13 cellular contexts compared by ENCODE assay signal in the genomic region with DNA sequence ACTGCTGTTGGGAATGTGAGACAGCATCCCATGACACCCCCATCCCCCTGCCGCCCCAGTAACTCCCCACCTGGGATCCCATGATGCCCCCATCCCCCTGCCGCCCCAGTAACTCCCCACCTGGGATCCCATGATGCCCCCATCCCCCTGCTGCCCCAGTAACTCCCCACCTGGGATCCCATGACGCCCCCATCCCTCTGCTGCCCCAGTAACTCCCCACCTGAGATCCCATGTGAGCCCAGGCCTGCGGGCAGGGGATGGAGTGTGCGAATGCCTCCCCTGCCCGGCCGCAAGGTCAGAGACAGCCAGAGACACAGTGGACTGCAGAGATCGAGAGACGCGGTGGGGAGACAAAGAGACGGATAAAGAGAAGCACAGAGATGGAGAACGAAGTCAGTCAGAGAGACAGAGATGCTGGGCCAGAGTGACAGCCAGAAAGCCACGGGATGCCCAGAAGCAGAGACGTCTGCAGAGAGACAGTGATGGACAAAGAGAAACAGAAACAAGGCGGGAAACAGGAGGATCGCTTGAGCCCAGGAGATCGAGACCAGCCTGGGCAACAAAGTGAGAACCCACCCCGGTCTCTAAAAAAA. TPM values are rescaled to one million over a fixed set of nuclear protein-coding genes. Genes with fewer than 3 reads are reported as not detected.
DNase-seq lines count a peak whose midpoint lies in the region; ATAC-seq and TF ChIP-seq lines count a peak whose summit lies in the region.
"Had no signal": no experiment of that assay in that cellular context is flagged by ENCODE, and none has a peak within 500 bp of the region (broad histone marks: within the 10 kb centered on the region; RNA-seq: fewer than 3 reads in every experiment).

No MANE protein-coding gene starts in this region.

- H3K4me3 ChIP-seq in OCI-LY7 (ENCODE audit: low read depth, low read length, poor library complexity, severe bottlenecking) (peak overlapping the region; percentile 88), endodermal cell (ENCODE audit: low read length) (no peak overlapping the region)
- peak overlapping the region; percentile 74 for H3K4me3 ChIP-seq in effector memory CD4-positive, alpha-beta T cell (ENCODE audit: insufficient read depth, low read depth, low read length, poor library complexity, severe bottlenecking)

- POLR2A ChIA-PET in activated CD4-positive, alpha-beta T cell treated with anti-CD3 and anti-CD28 coated beads for 36 hours (lab: Charles Lee) = interaction anchor here (0.6 kb wide), 1 partner anchor 473 kb away, joined by 8 read pairs; no protein-coding TSS in a partner anchor
- POLR2A ChIA-PET in OCI-LY7 (lab: Charles Lee) = interaction anchor here (2.6 kb wide), 1 partner anchor 10 kb away, joined by 8 read pairs; no protein-coding TSS in a partner anchor

- DNase-seq in activated CD4-positive, alpha-beta T cell treated with anti-CD3 and anti-CD28 coated beads for 36 hours = peak; percentile 38
- DNase-seq in activated CD4-positive, alpha-beta T cell treated with anti-CD3 and anti-CD28 coated beads for 1 hour = no peak
- DNase-seq in OCI-LY7 (ENCODE audit: low spot score) = peak; percentile 37
- no peak for DNase-seq in effector memory CD4-positive, alpha-beta T cell
- peak in 1 of 2 donors; percentile 62 for DNase-seq in stimulated activated effector memory CD8-positive, alpha-beta T cell treated with anti-CD3 and anti-CD28 coated beads, Interleukin-12 subunit alpha, Interleukin-12 subunit beta, amount 100 ng/mL, for 72 hours (ENCODE audit: low spot score in 2 of 2)
- no peak for DNase-seq in COLO829 (ENCODE audit: low spot score)
- no peak for DNase-seq in endodermal cell
- DNase-seq: DMS53, foreskin keratinocyte, left ventricle myocardium superior, T-helper 9 cell had no signal

- H3K27me3 Mint-ChIP-seq in activated CD4-positive, alpha-beta T cell treated with anti-CD3 and anti-CD28 coated beads for 36 hours = no peaks in the 10 kb centered on the region
- H3K27me3 Mint-ChIP-seq in endodermal cell (ENCODE audit: insufficient read depth) = peaks cover 1% of the 10 kb centered on the region

- peaks cover 31% of the 10 kb centered on the region for H3K36me3 ChIP-seq in OCI-LY7 (ENCODE audit: insufficient read depth, low read length)
- H3K36me3 ChIP-seq in effector memory CD4-positive, alpha-beta T cell (ENCODE audit: control insufficient read depth, insufficient read depth, low read length) = peaks cover 20% of the 10 kb centered on the region
- H3K36me3 ChIP-seq in endodermal cell (ENCODE audit: control insufficient read depth, insufficient read depth, low read length) = no peaks in the 10 kb centered on the region

- no peak for TF ChIP-seq CTCF in OCI-LY7 (conservative IDR thresholded peaks at IDR 0.05; ENCODE audit: low read length)
- TF ChIP-seq CTCF in endodermal cell (conservative IDR thresholded peaks at IDR 0.05) = no peak

- H4K20me1 ChIP-seq in OCI-LY7 (ENCODE audit: insufficient read depth, low read length) = no peaks in the 10 kb centered on the region

- H3K4me1 Mint-ChIP-seq in activated CD4-positive, alpha-beta T cell treated with anti-CD3 and anti-CD28 coated beads for 36 hours = peaks cover 43% of the 10 kb centered on the region
- H3K4me1 Mint-ChIP-seq in stimulated activated effector memory CD8-positive, alpha-beta T cell treated with anti-CD3 and anti-CD28 coated beads, Interleukin-12 subunit alpha, Interleukin-12 subunit beta, amount 100 ng/mL, for 72 hours = peaks cover 62% of the 10 kb centered on the region
- no peaks in the 10 kb centered on the region for H3K4me1 Mint-ChIP-seq in endodermal cell

- H3K27ac ChIP-seq in OCI-LY7 (ENCODE audit: low read depth, low read length, poor library complexity, severe bottlenecking) (peak overlapping the region; percentile 95), endodermal cell (ENCODE audit: low read depth, low read length) (no peak overlapping the region)
- peak overlapping the region; percentile 90 for H3K27ac ChIP-seq in effector memory CD4-positive, alpha-beta T cell (ENCODE audit: insufficient read depth, low read length, poor library complexity, severe bottlenecking)
- H3K27ac ChIP-seq: 22Rv1, foreskin keratinocyte had no signal

- H3K79me2 ChIP-seq in OCI-LY7 (ENCODE audit: insufficient read depth, low read depth, low read length) = peaks cover 46% of the 10 kb centered on the region

- H3K9me3 ChIP-seq in OCI-LY7 (ENCODE audit: low read length) (no peaks in the 10 kb centered on the region), endodermal cell (ENCODE audit: control insufficient read depth, low read length) (no peaks in the 10 kb centered on the region)
- no peaks in the 10 kb centered on the region for H3K9me3 ChIP-seq in effector memory CD4-positive, alpha-beta T cell (ENCODE audit: control insufficient read depth, low read length)

- peak overlapping the region; percentile 93 for H3K4me2 ChIP-seq in OCI-LY7 (ENCODE audit: low read length)

- CTCF ChIA-PET in activated CD4-positive, alpha-beta T cell treated with anti-CD3 and anti-CD28 coated beads for 36 hours (lab: Charles Lee) = no interaction called here
- CTCF ChIA-PET in OCI-LY7 (lab: Charles Lee; ENCODE audit: unreplicated experiment) = no interaction called here

- no peaks in the 10 kb centered on the region for H3K27me3 ChIP-seq in effector memory CD4-positive, alpha-beta T cell (replicated peaks; ENCODE audit: control insufficient read depth, insufficient read depth, low read length, poor library complexity, severe bottlenecking)
- no peaks in the 10 kb centered on the region for H3K27me3 ChIP-seq in endodermal cell (ENCODE audit: control insufficient read depth, insufficient read depth, low read length, poor library complexity, severe bottlenecking)
- H3K27me3 ChIP-seq: foreskin keratinocyte had no signal

- H3K9me2 ChIP-seq in OCI-LY7 (ENCODE audit: insufficient read depth, low read length) = no peaks in the 10 kb centered on the region

- no TSS peak for BruUV-seq in OCI-LY7 (replicated peaks; lab: Mats Ljungman, UMichigan)

- intact Hi-C loops in activated CD4-positive, alpha-beta T cell treated with anti-CD3 and anti-CD28 coated beads for 36 hours (cut with DNase I, micrococcal nuclease) = loop anchor here (5.0 to 10.0 kb wide), 2 partner anchors 325 to 553 kb away; partner anchors contain the start of genes LRSAM1 (in 1 of the 2) and RPL12 (in 1 of the 2)
- intact Hi-C loops in OCI-LY7 (cut with micrococcal nuclease; ENCODE audit: unreplicated experiment) = loop anchor here (5.0 kb wide), 2 partner anchors 205 to 290 kb away; partner anchors contain the start of genes EEIG1, NAIF1 and SLC25A25

- H3K9ac ChIP-seq in endodermal cell (ENCODE audit: extremely low read depth, low read length, poor library complexity, severe bottlenecking) = no peak overlapping the region

- no peak for ATAC-seq in activated CD4-positive, alpha-beta T cell treated with anti-CD3 and anti-CD28 coated beads for 36 hours
- no peak for ATAC-seq in stimulated activated effector memory CD8-positive, alpha-beta T cell treated with anti-CD3 and anti-CD28 coated beads, Interleukin-12 subunit alpha, Interleukin-12 subunit beta, amount 100 ng/mL, for 72 hours
- ATAC-seq in HG03457 (IDR thresholded peaks at IDR 0.05; ENCODE audit: unreplicated experiment) = no peak
- ATAC-seq: foreskin keratinocyte had no signal

- peak overlapping the region; percentile 98 for H3K27ac Mint-ChIP-seq in activated CD4-positive, alpha-beta T cell treated with anti-CD3 and anti-CD28 coated beads for 36 hours
- peak overlapping the region; percentile 99 for H3K27ac Mint-ChIP-seq in stimulated activated effector memory CD8-positive, alpha-beta T cell treated with anti-CD3 and anti-CD28 coated beads, Interleukin-12 subunit alpha, Interleukin-12 subunit beta, amount 100 ng/mL, for 72 hours
- no peak overlapping the region for H3K27ac Mint-ChIP-seq in endodermal cell

- no peak overlapping the region for H2AFZ ChIP-seq in OCI-LY7 (ENCODE audit: low read length)

- peaks cover 27% of the 10 kb centered on the region for H3K36me3 Mint-ChIP-seq in activated CD4-positive, alpha-beta T cell treated with anti-CD3 and anti-CD28 coated beads for 36 hours (ENCODE audit: low read depth)
- peaks cover 58% of the 10 kb centered on the region for H3K36me3 Mint-ChIP-seq in stimulated activated effector memory CD8-positive, alpha-beta T cell treated with anti-CD3 and anti-CD28 coated beads, Interleukin-12 subunit alpha, Interleukin-12 subunit beta, amount 100 ng/mL, for 72 hours
- no peaks in the 10 kb centered on the region for H3K36me3 Mint-ChIP-seq in endodermal cell (ENCODE audit: low read depth)

- peak overlapping the region; percentile 92 for H3K4me3 Mint-ChIP-seq in activated CD4-positive, alpha-beta T cell treated with anti-CD3 and anti-CD28 coated beads for 36 hours
- H3K4me3 Mint-ChIP-seq in stimulated activated effector memory CD8-positive, alpha-beta T cell treated with anti-CD3 and anti-CD28 coated beads, Interleukin-12 subunit alpha, Interleukin-12 subunit beta, amount 100 ng/mL, for 72 hours = peak overlapping the region; percentile 93
- H3K4me3 Mint-ChIP-seq in endodermal cell = no peak overlapping the region

- peaks cover 70% of the 10 kb centered on the region for H3K4me1 ChIP-seq in OCI-LY7 (ENCODE audit: insufficient read depth, low read length, poor library complexity, severe bottlenecking)
- peaks cover 40% of the 10 kb centered on the region for H3K4me1 ChIP-seq in effector memory CD4-positive, alpha-beta T cell (ENCODE audit: control insufficient read depth, insufficient read depth, low read length, poor library complexity, severe bottlenecking)
- H3K4me1 ChIP-seq in endodermal cell (ENCODE audit: control insufficient read depth, insufficient read depth, low read length) = no peaks in the 10 kb centered on the region
- H3K4me1 ChIP-seq: foreskin keratinocyte had no signal

- H3K9me3 Mint-ChIP-seq in activated CD4-positive, alpha-beta T cell treated with anti-CD3 and anti-CD28 coated beads for 36 hours (ENCODE audit: low read depth) = no peaks in the 10 kb centered on the region
- H3K9me3 Mint-ChIP-seq in stimulated activated effector memory CD8-positive, alpha-beta T cell treated with anti-CD3 and anti-CD28 coated beads, Interleukin-12 subunit alpha, Interleukin-12 subunit beta, amount 100 ng/mL, for 72 hours = no peaks in the 10 kb centered on the region
- no peaks in the 10 kb centered on the region for H3K9me3 Mint-ChIP-seq in endodermal cell

- 89 to 93% methylated on average over 9 to 17 of the region's 18 CpGs for whole genome bisulfite sequencing in endodermal cell (ENCODE audit: insufficient coverage in 1 of 2, insufficient read length in 1 of 2), 2 experiments

RNA-seq across cellular contexts. Expression of gene SH2D3C, which starts 1.0 kb away (rescaled TPM):
- total RNA-seq in activated CD4-positive, alpha-beta T cell treated with anti-CD3 and anti-CD28 coated beads for 36 hours = 10 to 100 TPM; 30.3 to 35.2 TPM
- total RNA-seq in OCI-LY7 (2014; rRNA removed; shearing (Covaris generic)) = 38.5 and 40.0 TPM in 2 replicates
- total RNA-seq in OCI-LY7 (2022) = 39.1 and 45.7 TPM in 2 replicates
- 1 to 10 TPM in 1 of 2 donors, under 1 TPM in 1; 0.77 to 1.4 TPM for total RNA-seq in endodermal cell
- polyA plus RNA-seq in endodermal cell (2013, experiment 1 of 2) = 5.3 TPM
- polyA plus RNA-seq in endodermal cell (2013, experiment 2 of 2) = 5.3 TPM

RNA-seq across cellular contexts. Expression of gene CDK9, which starts 8.4 kb away (rescaled TPM):
- total RNA-seq in activated CD4-positive, alpha-beta T cell treated with anti-CD3 and anti-CD28 coated beads for 36 hours = 10 to 100 TPM; 63.8 to 80.4 TPM
- 69.8 and 80.0 TPM in 2 replicates for total RNA-seq in OCI-LY7 (2014; rRNA removed; shearing (Covaris generic))
- total RNA-seq in OCI-LY7 (2022) (123 and 136 TPM in 2 replicates), endodermal cell (100 to 1,000 TPM in 1 of 2 donors, 10 to 100 TPM in 1; 97.1 to 101 TPM)
- polyA plus RNA-seq in endodermal cell (2013, experiment 1 of 2) = 58.2 TPM
- polyA plus RNA-seq in endodermal cell (2013, experiment 2 of 2) = 58.0 TPM

RNA-seq across cellular contexts. Expression of gene FPGS, which starts 25.2 kb away (rescaled TPM):
- total RNA-seq in activated CD4-positive, alpha-beta T cell treated with anti-CD3 and anti-CD28 coated beads for 36 hours = 10 to 100 TPM; 71.9 to 80.4 TPM
- 136 and 147 TPM in 2 replicates for total RNA-seq in OCI-LY7 (2014; rRNA removed; shearing (Covaris generic))
- 132 and 165 TPM in 2 replicates for total RNA-seq in OCI-LY7 (2022)
- 10 to 100 TPM; 75.2 to 76.4 TPM for total RNA-seq in endodermal cell
- polyA plus RNA-seq in endodermal cell (2013, experiment 1 of 2) = 46.4 TPM
- polyA plus RNA-seq in endodermal cell (2013, experiment 2 of 2) = 42.8 TPM

RNA-seq across cellular contexts. Expression of gene TOR2A, which starts 42.4 kb away (rescaled TPM):
- 10 to 100 TPM; 11.3 to 14.0 TPM for total RNA-seq in activated CD4-positive, alpha-beta T cell treated with anti-CD3 and anti-CD28 coated beads for 36 hours
- total RNA-seq in OCI-LY7 (2014; rRNA removed; shearing (Covaris generic)) = 8.9 and 13.9 TPM in 2 replicates
- total RNA-seq in OCI-LY7 (2022) (17.9 and 21.6 TPM in 2 replicates), endodermal cell (10 to 100 TPM; 15.7 to 16.7 TPM)
- 19.2 TPM for polyA plus RNA-seq in endodermal cell (2013, experiment 1 of 2)
- polyA plus RNA-seq in endodermal cell (2013, experiment 2 of 2) = 15.7 TPM

Comparison
In these comparisons a context has a peak if more than half of its experiments do, and no peak if none do; other contexts are left out.
1. DNase-seq: peak in activated CD4-positive, alpha-beta T cell treated with anti-CD3 and anti-CD28 coated beads for 36 hours (single experiment) and OCI-LY7 (single experiment); none in activated CD4-positive, alpha-beta T cell treated with anti-CD3 and anti-CD28 coated beads for 1 hour (single experiment), effector memory CD4-positive, alpha-beta T cell (0 of 3), COLO829 (single experiment) and endodermal cell (single experiment).
2. RNA of gene SH2D3C, which starts 1.0 kb away (total RNA-seq): 38.5 to 45.7 TPM in OCI-LY7 and 30.3 to 35.2 TPM in activated CD4-positive, alpha-beta T cell treated with anti-CD3 and anti-CD28 coated beads for 36 hours; 0.77 to 1.4 TPM in endodermal cell; every median in the first group is over 10 times any median in the second.